ENCODE assay signal across 1 cellular context in genomic region chr2:161136696-161137324, GRCh38.
TF ChIP-seq lines count a peak whose summit lies in the region.

No MANE protein-coding gene starts in this region.

TF ChIP-seq in liver, 16 proteins besides CTCF, POLR2A, EP300 and RAD21 (continued from another document):
- TF ChIP-seq, protein P1, sequence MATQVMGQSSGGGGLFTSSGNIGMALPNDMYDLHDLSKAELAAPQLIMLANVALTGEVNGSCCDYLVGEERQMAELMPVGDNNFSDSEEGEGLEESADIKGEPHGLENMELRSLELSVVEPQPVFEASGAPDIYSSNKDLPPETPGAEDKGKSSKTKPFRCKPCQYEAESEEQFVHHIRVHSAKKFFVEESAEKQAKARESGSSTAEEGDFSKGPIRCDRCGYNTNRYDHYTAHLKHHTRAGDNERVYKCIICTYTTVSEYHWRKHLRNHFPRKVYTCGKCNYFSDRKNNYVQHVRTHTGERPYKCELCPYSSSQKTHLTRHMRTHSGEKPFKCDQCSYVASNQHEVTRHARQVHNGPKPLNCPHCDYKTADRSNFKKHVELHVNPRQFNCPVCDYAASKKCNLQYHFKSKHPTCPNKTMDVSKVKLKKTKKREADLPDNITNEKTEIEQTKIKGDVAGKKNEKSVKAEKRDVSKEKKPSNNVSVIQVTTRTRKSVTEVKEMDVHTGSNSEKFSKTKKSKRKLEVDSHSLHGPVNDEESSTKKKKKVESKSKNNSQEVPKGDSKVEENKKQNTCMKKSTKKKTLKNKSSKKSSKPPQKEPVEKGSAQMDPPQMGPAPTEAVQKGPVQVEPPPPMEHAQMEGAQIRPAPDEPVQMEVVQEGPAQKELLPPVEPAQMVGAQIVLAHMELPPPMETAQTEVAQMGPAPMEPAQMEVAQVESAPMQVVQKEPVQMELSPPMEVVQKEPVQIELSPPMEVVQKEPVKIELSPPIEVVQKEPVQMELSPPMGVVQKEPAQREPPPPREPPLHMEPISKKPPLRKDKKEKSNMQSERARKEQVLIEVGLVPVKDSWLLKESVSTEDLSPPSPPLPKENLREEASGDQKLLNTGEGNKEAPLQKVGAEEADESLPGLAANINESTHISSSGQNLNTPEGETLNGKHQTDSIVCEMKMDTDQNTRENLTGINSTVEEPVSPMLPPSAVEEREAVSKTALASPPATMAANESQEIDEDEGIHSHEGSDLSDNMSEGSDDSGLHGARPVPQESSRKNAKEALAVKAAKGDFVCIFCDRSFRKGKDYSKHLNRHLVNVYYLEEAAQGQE (IDR thresholded peaks at IDR 0.05) = no peak
